In the genomic region with DNA sequence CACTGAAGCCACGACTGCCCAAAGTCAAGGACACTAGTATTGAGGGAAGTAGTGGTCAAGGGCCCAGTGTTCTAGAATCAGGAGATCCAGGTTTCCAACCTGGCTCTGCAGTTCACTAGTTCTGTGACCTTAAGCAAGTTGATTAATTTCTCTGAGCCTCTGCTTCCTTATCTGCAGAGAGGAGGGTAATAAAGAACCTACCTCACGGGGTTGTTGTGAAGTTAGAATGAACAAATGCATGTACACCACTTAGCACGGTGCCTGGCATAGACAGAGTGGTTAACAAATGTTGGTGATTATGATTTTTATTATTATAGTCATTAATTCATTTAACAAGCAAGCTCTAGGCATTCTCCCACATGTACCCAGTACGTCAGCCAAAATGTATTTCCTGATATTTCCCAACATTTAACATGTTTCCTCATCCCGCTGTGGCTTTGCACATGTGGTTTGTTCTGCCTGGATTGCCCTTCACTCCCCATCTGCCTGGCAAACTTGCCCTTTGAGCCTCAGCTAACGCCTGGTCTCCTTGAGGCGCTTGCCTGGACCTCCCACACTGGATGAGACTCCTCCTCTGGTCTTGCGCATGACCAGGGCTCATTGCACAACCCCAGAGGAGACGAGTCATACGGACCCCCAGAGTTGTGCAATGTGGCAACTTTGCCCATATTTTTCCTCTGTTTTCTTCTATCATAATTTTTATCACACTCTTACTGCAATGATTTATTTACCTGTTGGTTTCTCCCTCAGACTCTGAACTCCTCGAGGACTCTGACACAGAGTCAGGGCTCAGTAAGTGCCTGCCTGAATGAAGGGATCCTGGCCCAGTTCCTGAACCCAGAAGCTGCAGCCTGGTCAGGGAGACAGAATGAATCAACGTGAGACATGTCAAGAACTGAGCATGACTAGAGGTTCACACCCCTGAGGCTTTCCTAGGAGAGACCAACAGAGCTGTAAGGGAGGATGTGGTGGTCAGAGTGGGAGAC, we compare ENCODE assay signal across 9 cellular contexts. TPM values are rescaled to one million over a fixed set of nuclear protein-coding genes. Genes with fewer than 3 reads are reported as not detected.
DNase-seq lines count a peak whose midpoint lies in the region; ATAC-seq, FAIRE-seq and TF ChIP-seq lines count a peak whose summit lies in the region.
"Had no signal": no experiment of that assay in that cellular context is flagged by ENCODE, and none has a peak within 500 bp of the region (broad histone marks: within the 10 kb centered on the region; RNA-seq: fewer than 3 reads in every experiment).

No MANE protein-coding gene starts in this region.

- H3K9me3 ChIP-seq in K562 (replicated peaks; ENCODE audit: control insufficient read depth, insufficient read depth, low read depth, low read length) (no peaks in the 10 kb centered on the region), tibial artery (no peaks in the 10 kb centered on the region), H9 (ENCODE audit: control insufficient read depth, low read depth, low read length) (no peaks in the 10 kb centered on the region)

- TF ChIP-seq RAD21 in K562 (CRISPR knock-in tag; conservative IDR thresholded peaks at IDR 0.05 in 1 of 2, IDR thresholded peaks at IDR 0.05 in 1 of 2), result no peak

- no TSS peak for BruUV-seq in K562 (replicated peaks; lab: Mats Ljungman, UMichigan)

- FAIRE-seq in K562 (lab: Jason Lieb, UNC) (no peak), frontal cortex (lab: Jason Lieb, UNC) (no peak)
- FAIRE-seq: endothelial cell of umbilical vein had no signal

- H2BK15ac ChIP-seq in H9 (ENCODE audit: low read depth, low read length), result no peak overlapping the region

- H3K4me3 ChIP-seq in K562, result no peak overlapping the region
- no peak overlapping the region for H3K4me3 ChIP-seq in tibial artery

- H3K4me1 ChIP-seq in K562 (replicated peaks in 1 of 2; ENCODE audit: control insufficient read depth in 2 of 2, insufficient read depth in 2 of 2, low read length in 2 of 2) (no peaks in the 10 kb centered on the region), tibial artery (peaks cover 0 to 8% (median 0%) of the 10 kb centered on the region in 4 donors), H9 (ENCODE audit: insufficient read depth, low read length) (no peaks in the 10 kb centered on the region)

- H3K79me2 ChIP-seq in K562 (ENCODE audit: control insufficient read depth, insufficient read depth, low read length) (no peaks in the 10 kb centered on the region), H9 (ENCODE audit: insufficient read depth, low read length) (no peaks in the 10 kb centered on the region)

- peak overlapping the region in 1 of 3 experiments; percentile 55; a peak in 1 of 7 replicates for H3K27ac Mint-ChIP-seq in H9

- no peaks in the 10 kb centered on the region for H3K36me3 Mint-ChIP-seq in H9 (ENCODE audit: insufficient read depth in 1 of 3, low read depth in 3 of 3)

- H3K79me1 ChIP-seq in H9 (ENCODE audit: insufficient read depth, low read depth, low read length, poor library complexity, severe bottlenecking), result no peaks in the 10 kb centered on the region

- H3K9ac ChIP-seq in K562 (ENCODE audit: insufficient read depth in 1 of 2, low read depth in 2 of 2, low read length in 2 of 2), result no peak overlapping the region
- no peak overlapping the region for H3K9ac ChIP-seq in H9 (ENCODE audit: extremely low read depth, insufficient read length, low read length)

- H3T11ph ChIP-seq in H9 (ENCODE audit: low read length), result no peak overlapping the region

- no peak overlapping the region for H2AK5ac ChIP-seq in H9 (ENCODE audit: insufficient read length, low read length)

- H3K9me1 ChIP-seq in K562 (ENCODE audit: control insufficient read depth, insufficient read depth, low read length), result no peaks in the 10 kb centered on the region

- in situ Hi-C loops in K562 (cut with MboI), result no loop called here

- no peak overlapping the region for H3K23ac ChIP-seq in H9 (ENCODE audit: insufficient read length, low read depth, low read length)

- no peak for TF ChIP-seq POLR2A in K562 (conservative IDR thresholded peaks at IDR 0.05)

- H2BK12ac ChIP-seq in H9 (ENCODE audit: insufficient read length, low read depth, low read length), result no peak overlapping the region

- H3K4ac ChIP-seq in H9 (ENCODE audit: low read depth, low read length), result no peak overlapping the region

- H3K27me3 Mint-ChIP-seq in H9 (ENCODE audit: low read depth), result peaks cover 6% of the 10 kb centered on the region

- no peak overlapping the region for H2BK20ac ChIP-seq in H9 (ENCODE audit: low read depth, low read length, poor library complexity, severe bottlenecking)

- no peaks in the 10 kb centered on the region for H3K9me3 Mint-ChIP-seq in H9

- no peak overlapping the region for H4K91ac ChIP-seq in H9 (ENCODE audit: insufficient read length, low read depth, low read length)

- WGBS in K562 (ENCODE audit: insufficient coverage, low coverage, missing lambda C conversion rate), result 0% methylated on average over 12 of the region's 12 CpGs
- no CpG with 5 or more reads among the region's 12 CpGs for WGBS in H9 (ENCODE audit: extremely low coverage, insufficient read length, low lambda C conversion rate)

- H4K8ac ChIP-seq in H9 (replicated peaks; ENCODE audit: insufficient read length, low read depth, low read length), result no peak overlapping the region

- no peak overlapping the region for H2BK120ac ChIP-seq in H9 (ENCODE audit: low read depth, low read length, poor library complexity, severe bottlenecking)

- H3K4me3 Mint-ChIP-seq in H9, result no peak overlapping the region

- ATAC-seq in K562, result peak; percentile 70

- no peaks in the 10 kb centered on the region for H3K4me1 Mint-ChIP-seq in H9

- H3K27me3 ChIP-seq in K562 (ENCODE audit: control insufficient read depth in 2 of 2, insufficient read depth in 2 of 2, low read length in 2 of 2) (peaks cover 17 to 58% of the 10 kb centered on the region in 2 experiments; a peak in 4 of 5 replicates), layer of hippocampus (ENCODE audit: control insufficient read depth, insufficient read depth, low read length) (no peaks in the 10 kb centered on the region), tibial artery (peaks cover 0 to 3% of the 10 kb centered on the region in 2 donors), H9 (ENCODE audit: insufficient read depth, low read length) (0 out of 2 replicates have a peak, but pooled peaks cover 2% of the 10 kb centered on the region)

- no peak overlapping the region for H3K18ac ChIP-seq in H9 (ENCODE audit: insufficient read length, low read depth, low read length)

- CTCF ChIA-PET in K562 (lab: Yijun Ruan, JAX; ENCODE audit: low intra/inter-chr PET ratio), result no interaction called here

- H3K36me3 ChIP-seq in K562 (ENCODE audit: control insufficient read depth, insufficient read depth, low read length) (no peaks in the 10 kb centered on the region), tibial artery (no peaks in the 10 kb centered on the region)

- POLR2A ChIA-PET in K562 (lab: Yijun Ruan, JAX), result interaction anchor here (0.5 to 1.2 kb wide), 10 partner anchors 10 to 1441 kb away, joined by 3 to 5 read pairs (median 3); no protein-coding TSS in a partner anchor

- no peak overlapping the region for H3K27ac ChIP-seq in K562 (ENCODE audit: extremely low read depth, low read depth, low read length)
- H3K27ac ChIP-seq in layer of hippocampus (ENCODE audit: low read depth, low read length), result peak overlapping the region; percentile 46
- no peak overlapping the region for H3K27ac ChIP-seq in tibial artery
- no peak overlapping the region for H3K27ac ChIP-seq in H9 (ENCODE audit: insufficient read length, low read depth, low read length)

- intact Hi-C loops in K562 (cut with micrococcal nuclease) (no loop called here), tibial artery (cut with DNase I; ENCODE audit: low total_unique reads) (no loop called here)

- no peak overlapping the region for H3K4me2 ChIP-seq in K562 (ENCODE audit: insufficient read depth, low read length)
- H3K4me2 ChIP-seq in H9 (ENCODE audit: insufficient read depth, insufficient read length, low read length), result no peak overlapping the region

- TF ChIP-seq EP300 in K562 (IDR thresholded peaks at IDR 0.05; ENCODE audit: low read length), result no peak

- H4K20me1 ChIP-seq in K562 (replicated peaks; ENCODE audit: control insufficient read depth, insufficient read depth, low read length) (no peaks in the 10 kb centered on the region), H9 (ENCODE audit: control insufficient read depth, insufficient read depth, insufficient read length) (no peaks in the 10 kb centered on the region)

- H2BK5ac ChIP-seq in H9 (ENCODE audit: insufficient read length, low read length), result no peak overlapping the region

- H2AFZ ChIP-seq in K562 (ENCODE audit: low read depth, low read length) (no peak overlapping the region), H9 (ENCODE audit: low read length) (no peak overlapping the region)

- H3K23me2 ChIP-seq in H9 (ENCODE audit: insufficient read length, low read depth, low read length, poor library complexity, severe bottlenecking), result no peaks in the 10 kb centered on the region

- TF ChIP-seq CTCF in K562 (IDR thresholded peaks at IDR 0.05 in 2 of 3, conservative IDR thresholded peaks at IDR 0.05 in 1 of 3; ENCODE audit: insufficient read depth in 2 of 3, low read depth in 1 of 3, low read length in 3 of 3), result no peak
- no peak for TF ChIP-seq CTCF in tibial artery (IDR thresholded peaks at IDR 0.05)
- no peak for TF ChIP-seq CTCF in H9 (conservative IDR thresholded peaks at IDR 0.05)

- no peak overlapping the region for H3K56ac ChIP-seq in H9 (ENCODE audit: insufficient read length, low read depth, low read length)

- H4K5ac ChIP-seq in H9 (ENCODE audit: insufficient read length, low read depth, low read length), result no peak overlapping the region

- DNase-seq in HuH-7.5 (ENCODE audit: low spot score) (peak; percentile 52), K562 (ENCODE audit: extremely low read depth in 1 of 4, low spot score in 3 of 4) (no peak), tibial artery (peak; percentile 88 to 89), H9 (no peak), DMS153 treated with DMSO at 0.1 percent for 48 hours (lab: John Stamatoyannopoulos, UW; ENCODE audit: unreplicated experiment) (no peak), frontal cortex (ENCODE audit: low spot score in 2 of 2) (no peak), NCI-H510A (lab: John Stamatoyannopoulos, UW) (no peak)

- no peak overlapping the region for H3K14ac ChIP-seq in H9 (ENCODE audit: insufficient read depth, low read length)

RNA-seq across cellular contexts. Expression of a gene that starts 20.7 kb away (rescaled TPM):
- total RNA-seq in K562 (2011; cell fraction: chromatin; rRNA removed; ENCODE audit: low replicate concordance), result 0.46 TPM in 1 of 2 replicates, not detected in the other
- 0.67 TPM in 1 of 2 replicates, not detected in the other for total RNA-seq in K562 (2011; cell fraction: nucleolus; rRNA removed)
- total RNA-seq in K562 (2011; cell fraction: nucleoplasm; rRNA removed), result 0.37 TPM in 1 of 2 replicates, not detected in the other
- total RNA-seq in K562 (2014; rRNA removed), result not detected in 2 replicates
- 0.07 TPM in 1 of 2 replicates, not detected in the other for total RNA-seq in K562 (2014; rRNA removed; fragmentation: Illumina TruSeq; extraction: Trizol)
- total RNA-seq in K562 (2015; rRNA removed; fragmentation: Illumina TruSeq; extraction: Trizol), result 0.40 TPM in 1 of 2 replicates, not detected in the other
- total RNA-seq in K562 (2021), result 0.18 and 0.33 TPM in 2 replicates
- polyA plus RNA-seq in K562 (2011; rRNA removed), result 0.06 and 0.19 TPM in 2 replicates
- 0.10 and 0.13 TPM in 2 replicates for polyA plus RNA-seq in K562 (2011; cell fraction: cytosol; rRNA removed)
- polyA plus RNA-seq in K562 (2011; cell fraction: nucleus; rRNA removed), result 0.51 and 0.67 TPM in 2 replicates
- 0.04 and 0.14 TPM in 2 replicates for polyA plus RNA-seq in K562 (2012)
- 0.11 and 0.15 TPM in 2 replicates for polyA plus RNA-seq in K562 (2014; fragmentation: Illumina TruSeq; extraction: Trizol)
- not detected for polyA plus RNA-seq in K562 (2014; fragmentation: Nextera tagmentation; extraction: Ambion mirVana)
- not detected in 2 replicates for polyA plus RNA-seq in K562 (2014; rRNA removed)
- polyA minus RNA-seq in K562 (2011; rRNA and poly(A)+ RNA removed), result 0.35 TPM in 1 of 2 replicates, not detected in the other
- polyA minus RNA-seq in K562 (2011; cell fraction: cytosol; rRNA and poly(A)+ RNA removed), result not detected in 2 replicates
- polyA minus RNA-seq in K562 (2011; cell fraction: nucleus; rRNA and poly(A)+ RNA removed), result 0.78 TPM in 1 of 2 replicates, not detected in the other
- 18.2 and 19.9 TPM in 2 replicates for total RNA-seq in H9 (2021)
- total RNA-seq in frontal cortex, result 15.5 TPM

RNA-seq across cellular contexts. Expression of a gene that starts 32.5 kb away (rescaled TPM):
- total RNA-seq in K562 (2011; cell fraction: chromatin; rRNA removed; ENCODE audit: low replicate concordance), result 17.1 and 25.1 TPM in 2 replicates
- total RNA-seq in K562 (2011; cell fraction: nucleolus; rRNA removed), result 30.7 and 32.6 TPM in 2 replicates
- total RNA-seq in K562 (2011; cell fraction: nucleoplasm; rRNA removed), result 27.3 and 29.5 TPM in 2 replicates
- 18.8 and 22.5 TPM in 2 replicates for total RNA-seq in K562 (2014; rRNA removed)
- 12.8 and 13.2 TPM in 2 replicates for total RNA-seq in K562 (2014; rRNA removed; fragmentation: Illumina TruSeq; extraction: Trizol)
- 3.8 and 4.3 TPM in 2 replicates for total RNA-seq in K562 (2015; rRNA removed; fragmentation: Illumina TruSeq; extraction: Trizol)
- 19.7 and 22.0 TPM in 2 replicates for total RNA-seq in K562 (2021)
- polyA plus RNA-seq in K562 (2011; rRNA removed), result 11.2 and 14.9 TPM in 2 replicates
- polyA plus RNA-seq in K562 (2011; cell fraction: cytosol; rRNA removed), result 12.4 and 15.8 TPM in 2 replicates
- polyA plus RNA-seq in K562 (2011; cell fraction: nucleus; rRNA removed), result 12.3 and 20.0 TPM in 2 replicates
- polyA plus RNA-seq in K562 (2012), result 6.2 and 30.6 TPM in 2 replicates
- 14.7 and 15.4 TPM in 2 replicates for polyA plus RNA-seq in K562 (2014; fragmentation: Illumina TruSeq; extraction: Trizol)
- polyA plus RNA-seq in K562 (2014; fragmentation: Nextera tagmentation; extraction: Ambion mirVana), result 1 to 10 TPM; 3.5 to 4.0 TPM
- polyA plus RNA-seq in K562 (2014; rRNA removed), result 17.1 and 18.2 TPM in 2 replicates
- 12.1 and 17.8 TPM in 2 replicates for polyA minus RNA-seq in K562 (2011; rRNA and poly(A)+ RNA removed)
- 6.6 and 8.7 TPM in 2 replicates for polyA minus RNA-seq in K562 (2011; cell fraction: cytosol; rRNA and poly(A)+ RNA removed)
- polyA minus RNA-seq in K562 (2011; cell fraction: nucleus; rRNA and poly(A)+ RNA removed), result 15.6 and 34.1 TPM in 2 replicates
- 17.6 and 18.4 TPM in 2 replicates for total RNA-seq in H9 (2021)
- 9.4 TPM for total RNA-seq in frontal cortex

RNA-seq across cellular contexts. Expression of a gene that starts 50.9 kb away (rescaled TPM):
- total RNA-seq in K562 (2011; cell fraction: chromatin; rRNA removed; ENCODE audit: low replicate concordance), result 76.0 and 139 TPM in 2 replicates
- total RNA-seq in K562 (2011; cell fraction: nucleolus; rRNA removed), result 71.9 and 78.4 TPM in 2 replicates
- 85.4 and 109 TPM in 2 replicates for total RNA-seq in K562 (2011; cell fraction: nucleoplasm; rRNA removed)
- total RNA-seq in K562 (2014; rRNA removed) (67.5 and 71.3 TPM in 2 replicates), K562 (2014; rRNA removed; fragmentation: Illumina TruSeq; extraction: Trizol) (84.0 and 103 TPM in 2 replicates), K562 (2015; rRNA removed; fragmentation: Illumina TruSeq; extraction: Trizol) (66.7 and 67.6 TPM in 2 replicates), K562 (2021) (57.5 and 58.4 TPM in 2 replicates), H9 (2021) (25.4 and 28.2 TPM in 2 replicates), frontal cortex (47.3 TPM)
- polyA plus RNA-seq in K562 (2011; rRNA removed) (87.3 and 88.3 TPM in 2 replicates), K562 (2014; fragmentation: Illumina TruSeq; extraction: Trizol) (75.1 and 76.5 TPM in 2 replicates), K562 (2014; fragmentation: Nextera tagmentation; extraction: Ambion mirVana) (10 to 100 TPM; 27.9 to 58.3 TPM), K562 (2014; rRNA removed) (66.4 and 72.1 TPM in 2 replicates)
- 24.8 and 44.1 TPM in 2 replicates for polyA plus RNA-seq in K562 (2011; cell fraction: cytosol; rRNA removed)
- polyA plus RNA-seq in K562 (2011; cell fraction: nucleus; rRNA removed), result 69.2 and 92.0 TPM in 2 replicates
- polyA plus RNA-seq in K562 (2012), result 45.6 and 47.5 TPM in 2 replicates
- polyA minus RNA-seq in K562 (2011; rRNA and poly(A)+ RNA removed), result 103 and 116 TPM in 2 replicates
- 36.2 and 48.7 TPM in 2 replicates for polyA minus RNA-seq in K562 (2011; cell fraction: cytosol; rRNA and poly(A)+ RNA removed)
- 78.8 and 98.3 TPM in 2 replicates for polyA minus RNA-seq in K562 (2011; cell fraction: nucleus; rRNA and poly(A)+ RNA removed)

Comparison
In these comparisons a context has a peak if more than half of its experiments do, and no peak if none do; other contexts are left out.
1. DNase-seq: peak in HuH-7.5 (single experiment) and tibial artery (2 of 2); none in K562 (0 of 4), H9 (single experiment), DMS153 treated with DMSO at 0.1 percent for 48 hours (single experiment), frontal cortex (0 of 2) and NCI-H510A (single experiment).